In genomic region chr3:31960793-31961431, GRCh38 we compare ENCODE assay signal across 8 cellular contexts. TPM values are rescaled to one million over a fixed set of nuclear protein-coding genes. Genes with fewer than 3 reads are reported as not detected.
DNase-seq lines count a peak whose midpoint lies in the region; ATAC-seq, FAIRE-seq and TF ChIP-seq lines count a peak whose summit lies in the region.

No MANE protein-coding gene starts in this region.

- ATAC-seq in HG03159 (IDR thresholded peaks at IDR 0.05; ENCODE audit: unreplicated experiment) (peak; percentile 69), GM19035 (IDR thresholded peaks at IDR 0.05; ENCODE audit: unreplicated experiment) (no peak)

- H3K4me1 Mint-ChIP-seq in nephron progenitor cell (peaks cover 39% of the 10 kb centered on the region), CD14-positive monocyte (peaks cover 5% of the 10 kb centered on the region)

- H3K36me3 ChIP-seq in brain microvascular endothelial cell (replicated peaks), result no peaks in the 10 kb centered on the region

- DNase-seq in GM18507 (ENCODE audit: extremely low spot score, insufficient read length, low read depth), result peak; percentile 28
- DNase-seq in brain microvascular endothelial cell, result no peak
- DNase-seq in nephron progenitor cell, result no peak
- DNase-seq in hepatic stellate cell (ENCODE audit: low spot score), result no peak
- DNase-seq in CD14-positive monocyte (ENCODE audit: low spot score), result no peak
- no peak for DNase-seq in stimulated activated CD4-positive, alpha-beta T cell treated with anti-CD3 and anti-CD28 coated beads, Interleukin-1b, Interleukin-23, amount 100 ng/mL, for 48 hours

- peak overlapping the region; percentile 35 for H3K27ac ChIP-seq in brain microvascular endothelial cell

- H3K36me3 Mint-ChIP-seq in nephron progenitor cell (ENCODE audit: low read depth), result peaks cover 13% of the 10 kb centered on the region
- H3K36me3 Mint-ChIP-seq in CD14-positive monocyte, result no peaks in the 10 kb centered on the region

- H3K9me3 Mint-ChIP-seq in nephron progenitor cell (peaks cover 13% of the 10 kb centered on the region), CD14-positive monocyte (peaks cover 0 to 5% (median 3%) of the 10 kb centered on the region in 7 donors)

- in situ Hi-C loops in brain microvascular endothelial cell (cut with HindIII; ENCODE audit: low pct_ligation_motif_present, low sequenced_read_pairs), result no loop called here

- TF ChIP-seq CTCF in brain microvascular endothelial cell (IDR thresholded peaks at IDR 0.05; ENCODE audit: low read depth, low read length, missing control alignments) (no peak), nephron progenitor cell (IDR thresholded peaks at IDR 0.05) (no peak), CD14-positive monocyte (IDR thresholded peaks at IDR 0.05) (no peak)

- no peaks in the 10 kb centered on the region for H3K27me3 ChIP-seq in brain microvascular endothelial cell (replicated peaks)

- no peaks in the 10 kb centered on the region for H3K27me3 Mint-ChIP-seq in nephron progenitor cell (ENCODE audit: low read depth, poor library complexity)
- H3K27me3 Mint-ChIP-seq in CD14-positive monocyte (ENCODE audit: low read depth in 3 of 3), result peaks cover 5 to 16% (median 8%) of the 10 kb centered on the region in 3 donors

- intact Hi-C loops in CD14-positive monocyte (cut with micrococcal nuclease), result no loop called here

- H3K4me3 Mint-ChIP-seq in nephron progenitor cell, result peak overlapping the region; percentile 6
- peak overlapping the region in 1 of 2 donors; percentile 3 for H3K4me3 Mint-ChIP-seq in CD14-positive monocyte

- no peak overlapping the region for H3K4me3 ChIP-seq in brain microvascular endothelial cell (ENCODE audit: low read depth, low read length)

- FAIRE-seq in GM18507 (lab: Jason Lieb, UNC), result peak; percentile 79

- H3K27ac Mint-ChIP-seq in nephron progenitor cell (peak overlapping the region; percentile 96), CD14-positive monocyte (no peak overlapping the region)

RNA-seq across cellular contexts. Expression of gene OSBPL10, which starts 20.1 kb away (rescaled TPM):
- polyA plus RNA-seq in CD14-positive monocyte, result not detected

RNA-seq across cellular contexts. Expression of gene ZNF860, which starts 20.6 kb away (rescaled TPM):
- polyA plus RNA-seq in CD14-positive monocyte, result not detected
